8 cellular contexts compared by ENCODE assay signal in the genomic region with DNA sequence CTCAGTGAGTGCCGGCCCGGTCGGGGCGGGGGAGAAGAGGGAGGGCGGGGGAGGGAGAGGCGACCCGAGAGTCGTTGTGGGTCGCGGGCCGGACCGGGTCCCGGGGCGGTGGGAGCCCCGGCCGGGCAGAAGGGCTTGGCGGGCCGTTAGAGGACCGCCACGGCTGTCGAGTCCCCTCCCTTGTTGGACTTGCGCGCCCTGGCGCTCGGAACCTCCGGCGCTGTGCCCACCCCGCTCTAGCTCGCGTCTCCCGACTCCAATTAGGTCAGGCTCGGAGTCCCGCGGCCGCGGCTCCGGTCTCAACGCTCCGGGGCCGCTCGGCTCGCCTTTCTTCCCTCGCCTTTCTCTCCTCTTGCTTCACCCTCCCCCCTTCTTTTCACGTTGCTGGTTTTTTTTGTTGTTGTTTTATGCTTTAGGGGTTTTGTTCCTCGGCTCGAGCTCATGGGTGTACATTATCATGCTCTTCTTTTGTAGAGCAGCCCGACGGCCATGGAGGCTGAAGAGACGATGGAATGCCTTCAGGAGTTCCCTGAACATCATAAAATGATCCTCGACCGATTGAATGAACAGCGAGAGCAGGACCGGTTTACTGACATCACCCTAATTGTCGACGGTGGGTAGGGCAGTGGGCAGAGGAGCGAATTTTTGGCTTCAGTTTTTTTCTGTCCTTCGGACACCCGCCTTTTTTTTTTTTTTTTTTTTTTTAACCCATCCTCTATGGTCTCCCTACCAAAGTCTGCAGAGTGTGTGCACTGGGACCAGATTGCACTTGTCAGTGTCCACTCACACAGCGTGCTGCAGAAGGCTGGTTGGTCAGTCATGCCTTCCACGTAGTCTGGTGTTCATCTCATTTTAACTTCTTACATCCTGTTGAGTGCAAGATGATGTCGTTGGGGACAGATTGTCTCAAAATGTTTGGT. TPM values are rescaled to one million over a fixed set of nuclear protein-coding genes. Genes with fewer than 3 reads are reported as not detected.
DNase-seq lines count a peak whose midpoint lies in the region; ATAC-seq lines count a peak whose summit lies in the region.

No MANE protein-coding gene starts in this region.

- ATAC-seq in GM18868 (IDR thresholded peaks at IDR 0.05; ENCODE audit: unreplicated experiment) (peak; percentile 33), HG03060 (IDR thresholded peaks at IDR 0.05; ENCODE audit: low read depth, unreplicated experiment) (peak; percentile 20), sciatic nerve (peak; percentile 71)

- intact Hi-C loops in sciatic nerve (cut with DNase I), result no loop called here

- peak; percentile 9 for DNase-seq in COLO829 (ENCODE audit: low spot score)
- peak; percentile 51 for DNase-seq in NCI-H2171 (lab: John Stamatoyannopoulos, UW)
- peak; percentile 51 for DNase-seq in amniotic epithelial cell (ENCODE audit: low read depth)
- peak; percentile 66 for DNase-seq in hepatic stellate cell (ENCODE audit: low spot score)
- no peak for DNase-seq in sciatic nerve (ENCODE audit: low spot score)
- DNase-seq in NCI-H187 treated with DMSO at 0.1 percent for 48 hours (lab: John Stamatoyannopoulos, UW), result no peak

RNA-seq across cellular contexts. Expression of a gene that starts 1.1 kb away (rescaled TPM):
- total RNA-seq in sciatic nerve, result 47.5 TPM

Comparison
In these comparisons a context has a peak if more than half of its experiments do, and no peak if none do; other contexts are left out.
1. DNase-seq: peak in COLO829 (single experiment), NCI-H2171 (single experiment), amniotic epithelial cell (single experiment) and hepatic stellate cell (single experiment); none in sciatic nerve (single experiment) and NCI-H187 treated with DMSO at 0.1 percent for 48 hours (single experiment).
2. ATAC-seq: peak in every context shown above with its lines; median percentile 71 in sciatic nerve; 33 in GM18868; 20 in HG03060.